Comparison of ENCODE assay signal across 8 cellular contexts in genomic region chr4:1026115-1026514, GRCh38. TPM values are rescaled to one million over a fixed set of nuclear protein-coding genes. Genes with fewer than 3 reads are reported as not detected.
DNase-seq lines count a peak whose midpoint lies in the region; ATAC-seq and TF ChIP-seq lines count a peak whose summit lies in the region.

No MANE protein-coding gene starts in this region.

- no peaks in the 10 kb centered on the region for H3K27me3 Mint-ChIP-seq in naive thymus-derived CD4-positive, alpha-beta T cell
- H3K27me3 Mint-ChIP-seq in progenitor cell of endocrine pancreas, result no peaks in the 10 kb centered on the region

- no peak overlapping the region for H3K4me3 ChIP-seq in naive thymus-derived CD4-positive, alpha-beta T cell (ENCODE audit: low read length)
- H3K4me3 ChIP-seq in esophagus squamous epithelium, result no peak overlapping the region

- TF ChIP-seq CTCF in esophagus squamous epithelium (IDR thresholded peaks at IDR 0.05) (no peak), progenitor cell of endocrine pancreas (IDR thresholded peaks at IDR 0.05; ENCODE audit: unreplicated experiment) (no peak)

- H3K27me3 ChIP-seq in naive thymus-derived CD4-positive, alpha-beta T cell (ENCODE audit: control insufficient read depth in 2 of 2, insufficient read depth in 2 of 2, low read length in 2 of 2), result no peaks in the 10 kb centered on the region
- peaks cover 0 to 36% (median 0%) of the 10 kb centered on the region in 4 donors for H3K27me3 ChIP-seq in esophagus squamous epithelium

- H3K4me1 ChIP-seq in naive thymus-derived CD4-positive, alpha-beta T cell (ENCODE audit: control insufficient read depth in 2 of 2, insufficient read depth in 2 of 2, low read length in 2 of 2), result no peaks in the 10 kb centered on the region
- peaks cover 0 to 12% (median 0%) of the 10 kb centered on the region in 3 donors for H3K4me1 ChIP-seq in esophagus squamous epithelium

- intact Hi-C loops in naive thymus-derived CD4-positive, alpha-beta T cell (cut with micrococcal nuclease), result no loop called here
- intact Hi-C loops in esophagus squamous epithelium (cut with DNase I), result no loop called here

- H3K4me3 Mint-ChIP-seq in naive thymus-derived CD4-positive, alpha-beta T cell, result no peak overlapping the region
- H3K4me3 Mint-ChIP-seq in progenitor cell of endocrine pancreas (ENCODE audit: low read depth), result no peak overlapping the region

- ATAC-seq in GM18909 (IDR thresholded peaks at IDR 0.05; ENCODE audit: poor library complexity, unreplicated experiment) (peak; percentile 64), HG03378 (IDR thresholded peaks at IDR 0.05; ENCODE audit: unreplicated experiment) (peak; percentile 60)
- ATAC-seq in naive thymus-derived CD4-positive, alpha-beta T cell, result peak; percentile 67

- 28 to 44% methylated on average over 7 to 15 of the region's 17 CpGs for WGBS in esophagus squamous epithelium, 2 donors

- CTCF ChIA-PET in naive thymus-derived CD4-positive, alpha-beta T cell (lab: Charles Lee), result no interaction called here

- peaks cover 0 to 28% (median 0%) of the 10 kb centered on the region in 3 experiments for H3K36me3 ChIP-seq in naive thymus-derived CD4-positive, alpha-beta T cell (ENCODE audit: control insufficient read depth in 2 of 3, insufficient read depth in 3 of 3, low read length in 3 of 3)
- peaks cover 0 to 19% (median 0%) of the 10 kb centered on the region in 3 donors for H3K36me3 ChIP-seq in esophagus squamous epithelium

- H3K27ac Mint-ChIP-seq in naive thymus-derived CD4-positive, alpha-beta T cell, result peak overlapping the region in 1 of 9 donors; percentile 17
- no peak overlapping the region for H3K27ac Mint-ChIP-seq in progenitor cell of endocrine pancreas

- no peaks in the 10 kb centered on the region for H3K9me3 ChIP-seq in naive thymus-derived CD4-positive, alpha-beta T cell (ENCODE audit: control insufficient read depth in 2 of 3, low read length in 3 of 3)
- H3K9me3 ChIP-seq in esophagus squamous epithelium, result no peaks in the 10 kb centered on the region

- TF ChIP-seq POLR2A in esophagus squamous epithelium (IDR thresholded peaks at IDR 0.05), result no peak

- POLR2A ChIA-PET in naive thymus-derived CD4-positive, alpha-beta T cell (lab: Charles Lee), result no interaction called here

- peaks cover 0 to 11% (median 4%) of the 10 kb centered on the region in 5 donors for H3K36me3 Mint-ChIP-seq in naive thymus-derived CD4-positive, alpha-beta T cell
- H3K36me3 Mint-ChIP-seq in progenitor cell of endocrine pancreas (ENCODE audit: insufficient read depth), result peaks cover 8% of the 10 kb centered on the region

- peak; percentile 54 for DNase-seq in AG08396 (ENCODE audit: low spot score)
- DNase-seq in activated T-cell treated with anti-CD3 and anti-CD28 coated beads for 48 hours (ENCODE audit: low read depth), result peak; percentile 41
- DNase-seq in naive thymus-derived CD4-positive, alpha-beta T cell, result peak in 1 of 9 donors; percentile 51
- no peak for DNase-seq in islet precursor cell
- no peak for DNase-seq in esophagus squamous epithelium (lab: John Stamatoyannopoulos, UW)
- no peak for DNase-seq in progenitor cell of endocrine pancreas (ENCODE audit: low spot score, unreplicated experiment)

- peaks cover 0 to 11% (median 3%) of the 10 kb centered on the region in 7 donors for H3K4me1 Mint-ChIP-seq in naive thymus-derived CD4-positive, alpha-beta T cell
- H3K4me1 Mint-ChIP-seq in progenitor cell of endocrine pancreas (ENCODE audit: low read depth), result peaks cover 2% of the 10 kb centered on the region

- H3K27ac ChIP-seq in naive thymus-derived CD4-positive, alpha-beta T cell (ENCODE audit: low read depth, low read length), result no peak overlapping the region
- H3K27ac ChIP-seq in esophagus squamous epithelium, result no peak overlapping the region

- no peaks in the 10 kb centered on the region for H3K9me3 Mint-ChIP-seq in naive thymus-derived CD4-positive, alpha-beta T cell
- H3K9me3 Mint-ChIP-seq in progenitor cell of endocrine pancreas (ENCODE audit: low read depth), result no peaks in the 10 kb centered on the region

RNA-seq across cellular contexts. Expression of gene FGFRL1, which starts 14.7 kb away (rescaled TPM):
- total RNA-seq in naive thymus-derived CD4-positive, alpha-beta T cell, result 10 to 100 TPM; 10.6 to 28.1 (median 22.0) TPM
- 1 to 10 TPM in 1 of 2 donors, under 1 TPM in 1; 0.45 to 1.7 TPM for polyA plus RNA-seq in naive thymus-derived CD4-positive, alpha-beta T cell
- total RNA-seq in esophagus squamous epithelium (10 to 100 TPM in 1 of 4 donors, 1 to 10 TPM in 3; 2.8 to 10.1 (median 4.7) TPM), progenitor cell of endocrine pancreas (121 and 126 TPM in 2 replicates)

RNA-seq across cellular contexts. Expression of gene SLC26A1, which starts 32.9 kb away (rescaled TPM):
- total RNA-seq in naive thymus-derived CD4-positive, alpha-beta T cell, result 1 to 10 TPM in 1 of 5 experiments, under 1 TPM in 2, not detected in 2; 0.16 to 1.1 (median 0.46) TPM
- polyA plus RNA-seq in naive thymus-derived CD4-positive, alpha-beta T cell, result 1 to 10 TPM; 2.0 to 2.3 TPM
- total RNA-seq in esophagus squamous epithelium, result not detected
- total RNA-seq in progenitor cell of endocrine pancreas, result 2.6 and 3.3 TPM in 2 replicates

RNA-seq across cellular contexts. Expression of gene IDUA, which starts 39.3 kb away (rescaled TPM):
- 10 to 100 TPM; 42.3 to 72.4 (median 65.8) TPM for total RNA-seq in naive thymus-derived CD4-positive, alpha-beta T cell
- polyA plus RNA-seq in naive thymus-derived CD4-positive, alpha-beta T cell, result 10 to 100 TPM in 1 of 2 donors, 1 to 10 TPM in 1; 8.3 to 18.1 TPM
- total RNA-seq in esophagus squamous epithelium (10 to 100 TPM in 2 of 4 donors, 1 to 10 TPM in 2; 4.3 to 20.5 (median 14.1) TPM), progenitor cell of endocrine pancreas (79.4 and 87.0 TPM in 2 replicates)

RNA-seq across cellular contexts. Expression of gene DGKQ, which starts 52.7 kb away (rescaled TPM):
- 10 to 100 TPM; 14.9 to 28.0 (median 22.7) TPM for total RNA-seq in naive thymus-derived CD4-positive, alpha-beta T cell
- 1 to 10 TPM; 1.5 to 7.9 TPM for polyA plus RNA-seq in naive thymus-derived CD4-positive, alpha-beta T cell
- 10 to 100 TPM in 2 of 4 donors, 1 to 10 TPM in 2; 9.5 to 12.0 (median 10.7) TPM for total RNA-seq in esophagus squamous epithelium
- total RNA-seq in progenitor cell of endocrine pancreas, result 21.6 and 24.9 TPM in 2 replicates

Comparison
In these comparisons a context has a peak if more than half of its experiments do, and no peak if none do; other contexts are left out.
1. DNase-seq: peak in AG08396 (single experiment) and activated T-cell treated with anti-CD3 and anti-CD28 coated beads for 48 hours (single experiment); none in islet precursor cell (single experiment), esophagus squamous epithelium (single experiment) and progenitor cell of endocrine pancreas (single experiment).
2. Peak in every context shown above with its lines, with median percentiles within 50 percentile points of each other: ATAC-seq.